9 cellular contexts compared by ENCODE assay signal in genomic region chr1:158203693-158204457, GRCh38. TPM values are rescaled to one million over a fixed set of nuclear protein-coding genes. Genes with fewer than 3 reads are reported as not detected.
DNase-seq lines count a peak whose midpoint lies in the region; ATAC-seq, FAIRE-seq and TF ChIP-seq lines count a peak whose summit lies in the region.
"Had no signal": no experiment of that assay in that cellular context is flagged by ENCODE, and none has a peak within 500 bp of the region (broad histone marks: within the 10 kb centered on the region; RNA-seq: fewer than 3 reads in every experiment).

No MANE protein-coding gene starts in this region.

- DNase-seq in A549 (ENCODE audit: low read depth in 1 of 2, low spot score in 1 of 2) (peak; percentile 41 to 68), Daoy (ENCODE audit: low read depth) (peak; percentile 66), NT2/D1 (ENCODE audit: low read depth, low spot score) (peak; percentile 68), cardiac fibroblast (ENCODE audit: low read depth in 2 of 2) (peak; percentile 77 to 82), right lobe of liver (no peak), upper lobe of right lung (no peak)
- no peak for DNase-seq in activated CD8-positive, alpha-beta memory T cell treated with anti-CD3 and anti-CD28 coated beads, Interleukin-2, amount 50 U/mL, for 4 hours

- TF ChIP-seq RAD21 in A549 (conservative IDR thresholded peaks at IDR 0.05 in 1 of 2, IDR thresholded peaks at IDR 0.05 in 1 of 2) = peak; percentile 70 to 75

- POLR2A ChIA-PET in A549 (lab: Yijun Ruan, JAX) = no interaction called here

- ATAC-seq in A549 (peak; percentile 97 to 99), HG03025 (IDR thresholded peaks at IDR 0.05; ENCODE audit: low FRiP score, unreplicated experiment) (peak; percentile 69), right lobe of liver (peak; percentile 84 to 92 (median 89)), upper lobe of right lung (peak; percentile 80)

- H3K9ac ChIP-seq in NT2/D1 (ENCODE audit: insufficient read length, low read depth) = no peak overlapping the region

- no peaks in the 10 kb centered on the region for H3K9me3 ChIP-seq in A549
- H3K9me3 ChIP-seq in NT2/D1 (ENCODE audit: insufficient read depth, low read length) = 0 out of 2 replicates have a peak, but pooled peaks cover 8% of the 10 kb centered on the region
- no peaks in the 10 kb centered on the region for H3K9me3 ChIP-seq in right lobe of liver
- no peaks in the 10 kb centered on the region for H3K9me3 ChIP-seq in upper lobe of right lung

- CTCF ChIA-PET in A549 (lab: Yijun Ruan, JAX) = interaction anchor here (0.6 to 3.2 kb wide), 30 partner anchors 9 to 878 kb away, joined by 3 to 27 read pairs (median 3); partner anchors contain the start of gene CD1D

- H3K36me3 ChIP-seq in NT2/D1 (ENCODE audit: insufficient read depth, insufficient read length, low read length) = no peaks in the 10 kb centered on the region
- H3K36me3 ChIP-seq in right lobe of liver = no peaks in the 10 kb centered on the region
- no peaks in the 10 kb centered on the region for H3K36me3 ChIP-seq in upper lobe of right lung

- H3K4me2 ChIP-seq in A549 = no peak overlapping the region

- intact Hi-C loops in right lobe of liver (cut with DNase I) = loop anchor here in 1 of 2 donors (10.0 kb wide), 1 partner anchor 791 kb away; no protein-coding TSS in a partner anchor
- intact Hi-C loops in upper lobe of right lung (cut with DNase I) = no loop called here

- TF ChIP-seq CTCF in A549 (IDR thresholded peaks at IDR 0.05) (peak; percentile 78), cardiac fibroblast (IDR thresholded peaks at IDR 0.05; ENCODE audit: low read depth, low read length) (peak; percentile 59), right lobe of liver (IDR thresholded peaks at IDR 0.05) (peak; percentile 73 to 85 (median 81)), upper lobe of right lung (IDR thresholded peaks at IDR 0.05) (peak; percentile 85)

- no peak for TF ChIP-seq EP300 in A549 (IDR thresholded peaks at IDR 0.05)

- H3K27me3 ChIP-seq in NT2/D1 (ENCODE audit: insufficient read depth, insufficient read length) (no peaks in the 10 kb centered on the region), right lobe of liver (peaks cover 0 to 3% of the 10 kb centered on the region in 2 donors), upper lobe of right lung (peaks cover 7% of the 10 kb centered on the region)

- H3K4me1 ChIP-seq in A549 = no peaks in the 10 kb centered on the region
- no peaks in the 10 kb centered on the region for H3K4me1 ChIP-seq in NT2/D1 (ENCODE audit: insufficient read depth, insufficient read length)
- H3K4me1 ChIP-seq in right lobe of liver = no peaks in the 10 kb centered on the region
- peaks cover 9% of the 10 kb centered on the region for H3K4me1 ChIP-seq in upper lobe of right lung

- no peak overlapping the region for H3K4me3 ChIP-seq in A549
- no peak overlapping the region for H3K4me3 ChIP-seq in NT2/D1 (ENCODE audit: insufficient read length, low read depth)
- H3K4me3 ChIP-seq in cardiac fibroblast (replicated peaks in 1 of 2; ENCODE audit: low read depth in 2 of 2, low read length in 2 of 2) = no peak overlapping the region
- H3K4me3 ChIP-seq in right lobe of liver = no peak overlapping the region
- no peak overlapping the region for H3K4me3 ChIP-seq in upper lobe of right lung

- peak; percentile 88 for FAIRE-seq in A549 (lab: Jason Lieb, UNC)

- no peak for TF ChIP-seq POLR2A in A549 (IDR thresholded peaks at IDR 0.05; ENCODE audit: low read length)
- TF ChIP-seq POLR2A in right lobe of liver (IDR thresholded peaks at IDR 0.05) = no peak

- H3K27ac ChIP-seq in A549 = no peak overlapping the region
- no peak overlapping the region for H3K27ac ChIP-seq in right lobe of liver
- no peak overlapping the region for H3K27ac ChIP-seq in upper lobe of right lung

- 16% methylated on average over 7 of the region's 7 CpGs for WGBS in A549 (ENCODE audit: missing lambda C conversion rate)
- 16% methylated on average over 7 of the region's 7 CpGs for WGBS in right lobe of liver (ENCODE audit: insufficient coverage, low coverage, low lambda C conversion rate, missing lambda C conversion rate)

TF ChIP-seq in A549, 52 proteins besides CTCF, POLR2A, EP300 and RAD21:
- TF ChIP-seq USF2 (IDR thresholded peaks at IDR 0.05) (no peak), HES2 (IDR thresholded peaks at IDR 0.05) (no peak), SMC3 (IDR thresholded peaks at IDR 0.05) (peak; percentile 71), MYC (IDR thresholded peaks at IDR 0.05; ENCODE audit: borderline replicate concordance, low read length) (no peak), BHLHE40 (IDR thresholded peaks at IDR 0.05; ENCODE audit: low read depth, low read length) (no peak), REST (IDR thresholded peaks at IDR 0.05) (no peak)

RNA-seq across cellular contexts. Expression of gene CD1D, which starts 23.2 kb away (rescaled TPM):
- polyA plus RNA-seq in A549 (2011; rRNA removed) (not detected in 2 replicates), A549 (2017; fragmentation: RNase III; extraction: RNeasy Plus Mini Kit Qiagen cat#74134 plus additional on column Dnase treatment) (0.04 to 0.08 TPM in 2 of 3 replicates, not detected in the other)
- 0.01 TPM in 1 of 2 replicates, not detected in the other for polyA plus RNA-seq in A549 (2012; cell fraction: cytosol; rRNA removed)
- 0.05 and 0.06 TPM in 2 replicates for polyA plus RNA-seq in A549 (2012; cell fraction: nucleus; rRNA removed)
- not detected in 2 replicates for polyA minus RNA-seq in A549 (2011; rRNA and poly(A)+ RNA removed)
- total RNA-seq in Daoy (2014; rRNA removed; shearing (Covaris generic)) = 0.34 and 0.98 TPM in 2 replicates
- total RNA-seq in right lobe of liver (1 to 10 TPM; 5.4 to 8.9 (median 7.1) TPM), upper lobe of right lung (5.3 TPM)
- total RNA-seq: T-helper 1 cell treated with Interleukin-12 subunit alpha and Interleukin-12 subunit beta and Interleukin-4 antibody, amounts not matched to agents 30 ng/mL and 1 ng/mL, for 36 hours had no signal

RNA-seq across cellular contexts. Expression of gene CD1A, which starts 50.3 kb away (rescaled TPM):
- polyA plus RNA-seq in A549 (2011; rRNA removed) = not detected in 2 replicates
- not detected in 2 replicates for polyA plus RNA-seq in A549 (2012; cell fraction: cytosol; rRNA removed)
- not detected in 2 replicates for polyA plus RNA-seq in A549 (2012; cell fraction: nucleus; rRNA removed)
- not detected in 3 replicates for polyA plus RNA-seq in A549 (2017; fragmentation: RNase III; extraction: RNeasy Plus Mini Kit Qiagen cat#74134 plus additional on column Dnase treatment)
- not detected in 2 replicates for polyA minus RNA-seq in A549 (2011; rRNA and poly(A)+ RNA removed)
- not detected in 2 replicates for total RNA-seq in Daoy (2014; rRNA removed; shearing (Covaris generic))
- not detected for total RNA-seq in right lobe of liver
- total RNA-seq in upper lobe of right lung = 1.5 TPM

Comparison
In these comparisons a context has a peak if more than half of its experiments do, and no peak if none do; other contexts are left out.
1. DNase-seq: peak in A549 (2 of 2), Daoy (single experiment), NT2/D1 (single experiment) and cardiac fibroblast (2 of 2); none in right lobe of liver (0 of 3), upper lobe of right lung (single experiment) and activated CD8-positive, alpha-beta memory T cell treated with anti-CD3 and anti-CD28 coated beads, Interleukin-2, amount 50 U/mL, for 4 hours (single experiment).
2. Peak in every context shown above with its lines, with median percentiles within 50 percentile points of each other: ATAC-seq and CTCF ChIP-seq.